ENCODE assay signal across 1 cellular context in the genomic region with DNA sequence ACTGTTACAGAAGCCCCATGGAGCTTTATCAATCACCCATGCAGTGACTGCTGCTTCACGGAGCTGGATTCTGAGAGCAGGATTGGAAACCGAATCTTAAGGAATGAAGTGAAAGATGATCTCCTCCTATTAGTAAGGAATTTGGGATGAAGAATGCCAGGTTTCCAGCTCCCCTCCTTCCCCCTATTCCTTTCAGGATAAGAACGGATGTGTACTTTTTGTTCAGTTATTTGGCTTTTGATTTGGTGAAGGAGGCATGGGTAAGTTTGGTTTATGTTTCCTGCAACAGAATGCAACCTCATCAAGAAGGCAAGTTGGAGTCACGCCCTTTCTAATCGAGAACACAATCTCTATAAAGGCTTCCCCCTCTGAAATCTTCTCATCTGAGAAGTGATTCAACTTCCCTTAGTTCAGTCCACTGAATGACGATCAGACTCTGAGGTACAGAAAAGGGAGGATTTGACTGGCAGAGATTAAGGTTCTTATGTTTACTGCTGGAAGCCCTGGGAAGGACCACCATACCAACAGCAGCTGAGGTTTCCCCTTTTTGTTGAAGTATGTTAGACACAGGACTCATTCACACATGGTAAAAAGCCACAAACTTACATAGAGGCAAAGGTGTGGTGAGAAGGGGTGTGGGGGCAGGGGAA.
A peak's percentile ranks its signal among the peaks of the same experiment; 100 is the strongest.
TF ChIP-seq lines count a peak whose summit lies in the region.

No MANE protein-coding gene starts in this region.

TF ChIP-seq in GM12878, 131 proteins besides CTCF, POLR2A, EP300 and RAD21:
- no peak for TF ChIP-seq ZSCAN29 (IDR thresholded peaks at IDR 0.05)
- TF ChIP-seq SPI1 (IDR thresholded peaks at IDR 0.05; ENCODE audit: borderline replicate concordance, insufficient read depth, low read depth, low read length) = 0 out of 2 replicates have a peak, but pooled peaks have one; percentile 30
- TF ChIP-seq, protein P1, sequence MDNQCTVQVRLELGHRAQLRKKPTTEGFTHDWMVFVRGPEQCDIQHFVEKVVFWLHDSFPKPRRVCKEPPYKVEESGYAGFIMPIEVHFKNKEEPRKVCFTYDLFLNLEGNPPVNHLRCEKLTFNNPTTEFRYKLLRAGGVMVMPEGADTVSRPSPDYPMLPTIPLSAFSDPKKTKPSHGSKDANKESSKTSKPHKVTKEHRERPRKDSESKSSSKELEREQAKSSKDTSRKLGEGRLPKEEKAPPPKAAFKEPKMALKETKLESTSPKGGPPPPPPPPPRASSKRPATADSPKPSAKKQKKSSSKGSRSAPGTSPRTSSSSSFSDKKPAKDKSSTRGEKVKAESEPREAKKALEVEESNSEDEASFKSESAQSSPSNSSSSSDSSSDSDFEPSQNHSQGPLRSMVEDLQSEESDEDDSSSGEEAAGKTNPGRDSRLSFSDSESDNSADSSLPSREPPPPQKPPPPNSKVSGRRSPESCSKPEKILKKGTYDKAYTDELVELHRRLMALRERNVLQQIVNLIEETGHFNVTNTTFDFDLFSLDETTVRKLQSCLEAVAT (IDR thresholded peaks at IDR 0.05) = 0 out of 2 replicates have a peak, but pooled peaks have one; percentile 26
- no peak for TF ChIP-seq SMAD1 (IDR thresholded peaks at IDR 0.05; ENCODE audit: low read depth, partially characterized antibody)
- TF ChIP-seq RUNX3 (IDR thresholded peaks at IDR 0.05; ENCODE audit: low read length) = peak; percentile 73
- TF ChIP-seq, protein P2, sequence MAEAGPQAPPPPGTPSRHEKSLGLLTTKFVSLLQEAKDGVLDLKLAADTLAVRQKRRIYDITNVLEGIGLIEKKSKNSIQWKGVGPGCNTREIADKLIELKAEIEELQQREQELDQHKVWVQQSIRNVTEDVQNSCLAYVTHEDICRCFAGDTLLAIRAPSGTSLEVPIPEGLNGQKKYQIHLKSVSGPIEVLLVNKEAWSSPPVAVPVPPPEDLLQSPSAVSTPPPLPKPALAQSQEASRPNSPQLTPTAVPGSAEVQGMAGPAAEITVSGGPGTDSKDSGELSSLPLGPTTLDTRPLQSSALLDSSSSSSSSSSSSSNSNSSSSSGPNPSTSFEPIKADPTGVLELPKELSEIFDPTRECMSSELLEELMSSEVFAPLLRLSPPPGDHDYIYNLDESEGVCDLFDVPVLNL (IDR thresholded peaks at IDR 0.05; ENCODE audit: low read depth, low read length) = no peak
- TF ChIP-seq, protein P3, sequence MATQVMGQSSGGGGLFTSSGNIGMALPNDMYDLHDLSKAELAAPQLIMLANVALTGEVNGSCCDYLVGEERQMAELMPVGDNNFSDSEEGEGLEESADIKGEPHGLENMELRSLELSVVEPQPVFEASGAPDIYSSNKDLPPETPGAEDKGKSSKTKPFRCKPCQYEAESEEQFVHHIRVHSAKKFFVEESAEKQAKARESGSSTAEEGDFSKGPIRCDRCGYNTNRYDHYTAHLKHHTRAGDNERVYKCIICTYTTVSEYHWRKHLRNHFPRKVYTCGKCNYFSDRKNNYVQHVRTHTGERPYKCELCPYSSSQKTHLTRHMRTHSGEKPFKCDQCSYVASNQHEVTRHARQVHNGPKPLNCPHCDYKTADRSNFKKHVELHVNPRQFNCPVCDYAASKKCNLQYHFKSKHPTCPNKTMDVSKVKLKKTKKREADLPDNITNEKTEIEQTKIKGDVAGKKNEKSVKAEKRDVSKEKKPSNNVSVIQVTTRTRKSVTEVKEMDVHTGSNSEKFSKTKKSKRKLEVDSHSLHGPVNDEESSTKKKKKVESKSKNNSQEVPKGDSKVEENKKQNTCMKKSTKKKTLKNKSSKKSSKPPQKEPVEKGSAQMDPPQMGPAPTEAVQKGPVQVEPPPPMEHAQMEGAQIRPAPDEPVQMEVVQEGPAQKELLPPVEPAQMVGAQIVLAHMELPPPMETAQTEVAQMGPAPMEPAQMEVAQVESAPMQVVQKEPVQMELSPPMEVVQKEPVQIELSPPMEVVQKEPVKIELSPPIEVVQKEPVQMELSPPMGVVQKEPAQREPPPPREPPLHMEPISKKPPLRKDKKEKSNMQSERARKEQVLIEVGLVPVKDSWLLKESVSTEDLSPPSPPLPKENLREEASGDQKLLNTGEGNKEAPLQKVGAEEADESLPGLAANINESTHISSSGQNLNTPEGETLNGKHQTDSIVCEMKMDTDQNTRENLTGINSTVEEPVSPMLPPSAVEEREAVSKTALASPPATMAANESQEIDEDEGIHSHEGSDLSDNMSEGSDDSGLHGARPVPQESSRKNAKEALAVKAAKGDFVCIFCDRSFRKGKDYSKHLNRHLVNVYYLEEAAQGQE (IDR thresholded peaks at IDR 0.05; ENCODE audit: low read depth, low read length) = no peak
- TF ChIP-seq, protein P4, sequence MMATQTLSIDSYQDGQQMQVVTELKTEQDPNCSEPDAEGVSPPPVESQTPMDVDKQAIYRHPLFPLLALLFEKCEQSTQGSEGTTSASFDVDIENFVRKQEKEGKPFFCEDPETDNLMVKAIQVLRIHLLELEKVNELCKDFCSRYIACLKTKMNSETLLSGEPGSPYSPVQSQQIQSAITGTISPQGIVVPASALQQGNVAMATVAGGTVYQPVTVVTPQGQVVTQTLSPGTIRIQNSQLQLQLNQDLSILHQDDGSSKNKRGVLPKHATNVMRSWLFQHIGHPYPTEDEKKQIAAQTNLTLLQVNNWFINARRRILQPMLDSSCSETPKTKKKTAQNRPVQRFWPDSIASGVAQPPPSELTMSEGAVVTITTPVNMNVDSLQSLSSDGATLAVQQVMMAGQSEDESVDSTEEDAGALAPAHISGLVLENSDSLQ (IDR thresholded peaks at IDR 0.05) = no peak
TF ChIP-seq in GM12878: peak in this region for 3.
